ENCODE assay signal across 32 cellular contexts in genomic region chr10:133201948-133202725, GRCh38. TPM values are rescaled to one million over a fixed set of nuclear protein-coding genes. Genes with fewer than 3 reads are reported as not detected.
"Had no signal": no experiment of that assay in that cellular context is flagged by ENCODE, and none has a peak within 500 bp of the region (broad histone marks: within the 10 kb centered on the region; RNA-seq: fewer than 3 reads in every experiment).

No MANE protein-coding gene starts in this region.

- DNase-seq: activated CD4-positive, alpha-beta memory T cell treated with anti-CD3 and anti-CD28 coated beads for 36 hours; activated CD4-positive, alpha-beta T cell treated with anti-CD3 and anti-CD28 coated beads for 36 hours; activated CD4-positive, alpha-beta T cell treated with anti-CD3 and anti-CD28 coated beads, Interleukin-2, amount 10 ng/mL, durations not matched to agents 24 days and 14 days; activated CD4-positive, CD25-positive, alpha-beta regulatory T cell; activated CD4-positive, CD25-positive, alpha-beta regulatory T cell treated with anti-CD3 and anti-CD28 coated beads, Interleukin-2, amount 50 U/mL, for 72 hours; activated CD8-positive, alpha-beta memory T cell treated with anti-CD3 and anti-CD28 coated beads, Interleukin-2, amount 10 ng/mL, durations not matched to agents 7 days and 5 days; activated CD8-positive, alpha-beta memory T cell treated with anti-CD3 and anti-CD28 coated beads, Interleukin-2, amount 50 U/mL, for 4 hours; activated CD8-positive, alpha-beta T cell treated with anti-CD3 and anti-CD28 coated beads, Interleukin-2, amount 10 ng/mL, durations not matched to agents 7 days and 5 days; activated effector memory CD4-positive, alpha-beta T cell treated with anti-CD3 and anti-CD28 coated beads, Interleukin-2, amount 50 U/mL, for 16 hours; activated naive CD4-positive, alpha-beta T cell treated with anti-CD3 and anti-CD28 coated beads for 36 hours; activated naive CD8-positive, alpha-beta T cell treated with anti-CD3 and anti-CD28 coated beads, Interleukin-2, amount 10 ng/mL, durations not matched to agents 7 days and 5 days; activated T-cell treated with anti-CD3 and anti-CD28 coated beads, Interleukin-2, amount 50 U/mL, for 1 hour; activated T-cell treated with anti-CD3 and anti-CD28 coated beads, Interleukin-2, amount 50 U/mL, for 48 hours; brain microvascular endothelial cell; cortex of kidney; dermis blood vessel endothelial cell; effector CD4-positive, alpha-beta T cell; effector memory CD8-positive, alpha-beta T cell; erythroblast; foreskin keratinocyte; gastrocnemius medialis; T-helper 2 cell had no signal

- H3K9me3 ChIP-seq: esophagus muscularis mucosa, gastrocnemius medialis had no signal

- H3K27ac ChIP-seq: brain microvascular endothelial cell, esophagus muscularis mucosa, foreskin keratinocyte, gastrocnemius medialis had no signal

- FAIRE-seq: astrocyte, bronchial epithelial cell, colon had no signal

- H3K4me1 ChIP-seq: esophagus muscularis mucosa, foreskin keratinocyte, gastrocnemius medialis had no signal

- H3K27me3 ChIP-seq: brain microvascular endothelial cell, foreskin keratinocyte had no signal

- H3K4me3 ChIP-seq: esophagus muscularis mucosa, gastrocnemius medialis had no signal

- H3K36me3 ChIP-seq: brain microvascular endothelial cell, esophagus muscularis mucosa, gastrocnemius medialis had no signal

- ATAC-seq: activated CD4-positive, alpha-beta T cell treated with anti-CD3 and anti-CD28 coated beads for 36 hours; activated CD8-positive, alpha-beta memory T cell treated with anti-CD3 and anti-CD28 coated beads, Interleukin-2, amount 10 ng/mL, durations not matched to agents 7 days and 5 days; activated CD8-positive, alpha-beta T cell treated with anti-CD3 and anti-CD28 coated beads, Interleukin-2, amount 10 ng/mL, durations not matched to agents 7 days and 5 days; effector memory CD8-positive, alpha-beta T cell; foreskin keratinocyte; gastrocnemius medialis had no signal

RNA-seq across cellular contexts. Expression of gene UTF1, which starts 27.9 kb away (rescaled TPM):
- total RNA-seq: activated CD4-positive, alpha-beta memory T cell treated with anti-CD3 and anti-CD28 coated beads for 36 hours; activated CD4-positive, alpha-beta T cell treated with anti-CD3 and anti-CD28 coated beads for 36 hours; activated CD8-positive, alpha-beta memory T cell treated with anti-CD3 and anti-CD28 coated beads for 36 hours; activated CD8-positive, alpha-beta memory T cell treated with anti-CD3 and anti-CD28 coated beads, Interleukin-2, amount 10 ng/mL, durations not matched to agents 7 days and 5 days; activated CD8-positive, alpha-beta T cell treated with anti-CD3 and anti-CD28 coated beads, Interleukin-2, amount 10 ng/mL, durations not matched to agents 7 days and 5 days; activated naive CD4-positive, alpha-beta T cell treated with anti-CD3 and anti-CD28 coated beads for 36 hours; activated naive CD8-positive, alpha-beta T cell treated with anti-CD3 and anti-CD28 coated beads, Interleukin-2, amount 10 ng/mL, durations not matched to agents 7 days and 5 days; activated T-helper 1 cell treated with anti-CD3 and anti-CD28 coated beads, Interleukin-12 subunit alpha, Interleukin-12 subunit beta, Interleukin-2, Interleukin-4 antibody, amounts not matched to agents 30 ng/mL and 10 ng/mL and 1 ng/mL, durations not matched to agents 14 hours and 24 hours and 36 hours; bronchial epithelial cell; cardiac septum; cerebellum; dermis blood vessel endothelial cell; esophagus muscularis mucosa; foreskin keratinocyte; gastrocnemius medialis; T-helper 1 cell treated with Interleukin-12 subunit alpha and Interleukin-12 subunit beta and Interleukin-4 antibody, amounts not matched to agents 30 ng/mL and 1 ng/mL, for 36 hours had no signal
- polyA plus RNA-seq: foreskin keratinocyte had no signal

RNA-seq across cellular contexts. Expression of gene VENTX, which starts 35.5 kb away (rescaled TPM):
- total RNA-seq: activated CD4-positive, alpha-beta T cell treated with anti-CD3 and anti-CD28 coated beads for 36 hours; activated CD4-positive, alpha-beta T cell treated with anti-CD3 and anti-CD28 coated beads, Interleukin-2, amount 10 ng/mL, durations not matched to agents 24 days and 14 days; activated CD8-positive, alpha-beta memory T cell treated with anti-CD3 and anti-CD28 coated beads for 36 hours; activated CD8-positive, alpha-beta T cell treated with anti-CD3 and anti-CD28 coated beads, Interleukin-2, amount 10 ng/mL, durations not matched to agents 7 days and 5 days; activated naive CD4-positive, alpha-beta T cell treated with anti-CD3 and anti-CD28 coated beads for 36 hours; activated T-helper 1 cell treated with anti-CD3 and anti-CD28 coated beads, Interleukin-12 subunit alpha, Interleukin-12 subunit beta, Interleukin-2, Interleukin-4 antibody, amounts not matched to agents 30 ng/mL and 10 ng/mL and 1 ng/mL, durations not matched to agents 14 hours and 24 hours and 36 hours; activated T-helper 2 cell treated with anti-CD3 and anti-CD28 coated beads, Interferon-gamma antibody, Interleukin-2, Interleukin-4, amounts not matched to agents 10 μg/mL and 5 μg/mL and 100 μg/mL, durations not matched to agents 14 hours and 24 hours and 36 hours; bronchial epithelial cell; dermis blood vessel endothelial cell; foreskin keratinocyte; T-helper 1 cell treated with Interleukin-12 subunit alpha and Interleukin-12 subunit beta and Interleukin-4 antibody, amounts not matched to agents 30 ng/mL and 1 ng/mL, for 36 hours had no signal
- polyA plus RNA-seq: foreskin keratinocyte had no signal

RNA-seq across cellular contexts. Expression of gene KNDC1, which starts 42.1 kb away (rescaled TPM):
- total RNA-seq: activated CD4-positive, alpha-beta T cell treated with anti-CD3 and anti-CD28 coated beads for 36 hours; activated naive CD4-positive, alpha-beta T cell treated with anti-CD3 and anti-CD28 coated beads for 36 hours; dermis blood vessel endothelial cell had no signal
